1 cellular context compared by ENCODE assay signal in the genomic region with DNA sequence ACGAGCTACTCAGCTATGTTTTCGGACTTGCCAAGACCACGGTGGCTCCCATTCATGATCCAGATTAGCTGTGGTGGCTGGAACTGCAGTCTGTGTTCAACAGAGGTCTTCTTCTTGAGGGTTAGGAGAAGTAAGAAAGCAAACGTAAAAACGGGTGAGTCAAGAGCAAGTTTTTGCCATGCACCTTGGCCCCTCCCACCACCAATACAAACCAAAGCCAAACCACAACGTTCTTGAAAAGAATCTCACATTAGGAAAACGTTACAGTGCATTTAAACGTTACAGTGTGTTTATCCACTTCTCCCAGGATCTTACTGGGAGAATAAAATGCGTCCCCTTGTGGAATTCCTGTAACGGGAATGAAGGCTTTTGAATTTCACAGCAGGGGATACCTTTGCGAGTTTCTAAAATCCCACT.
TF ChIP-seq lines count a peak whose summit lies in the region.

No MANE protein-coding gene starts in this region.

TF ChIP-seq in GM12878, 131 proteins besides CTCF, POLR2A, EP300 and RAD21 (continued from another document):
- TF ChIP-seq, protein P1, sequence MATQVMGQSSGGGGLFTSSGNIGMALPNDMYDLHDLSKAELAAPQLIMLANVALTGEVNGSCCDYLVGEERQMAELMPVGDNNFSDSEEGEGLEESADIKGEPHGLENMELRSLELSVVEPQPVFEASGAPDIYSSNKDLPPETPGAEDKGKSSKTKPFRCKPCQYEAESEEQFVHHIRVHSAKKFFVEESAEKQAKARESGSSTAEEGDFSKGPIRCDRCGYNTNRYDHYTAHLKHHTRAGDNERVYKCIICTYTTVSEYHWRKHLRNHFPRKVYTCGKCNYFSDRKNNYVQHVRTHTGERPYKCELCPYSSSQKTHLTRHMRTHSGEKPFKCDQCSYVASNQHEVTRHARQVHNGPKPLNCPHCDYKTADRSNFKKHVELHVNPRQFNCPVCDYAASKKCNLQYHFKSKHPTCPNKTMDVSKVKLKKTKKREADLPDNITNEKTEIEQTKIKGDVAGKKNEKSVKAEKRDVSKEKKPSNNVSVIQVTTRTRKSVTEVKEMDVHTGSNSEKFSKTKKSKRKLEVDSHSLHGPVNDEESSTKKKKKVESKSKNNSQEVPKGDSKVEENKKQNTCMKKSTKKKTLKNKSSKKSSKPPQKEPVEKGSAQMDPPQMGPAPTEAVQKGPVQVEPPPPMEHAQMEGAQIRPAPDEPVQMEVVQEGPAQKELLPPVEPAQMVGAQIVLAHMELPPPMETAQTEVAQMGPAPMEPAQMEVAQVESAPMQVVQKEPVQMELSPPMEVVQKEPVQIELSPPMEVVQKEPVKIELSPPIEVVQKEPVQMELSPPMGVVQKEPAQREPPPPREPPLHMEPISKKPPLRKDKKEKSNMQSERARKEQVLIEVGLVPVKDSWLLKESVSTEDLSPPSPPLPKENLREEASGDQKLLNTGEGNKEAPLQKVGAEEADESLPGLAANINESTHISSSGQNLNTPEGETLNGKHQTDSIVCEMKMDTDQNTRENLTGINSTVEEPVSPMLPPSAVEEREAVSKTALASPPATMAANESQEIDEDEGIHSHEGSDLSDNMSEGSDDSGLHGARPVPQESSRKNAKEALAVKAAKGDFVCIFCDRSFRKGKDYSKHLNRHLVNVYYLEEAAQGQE (IDR thresholded peaks at IDR 0.05; ENCODE audit: low read depth, low read length), result no peak
- TF ChIP-seq PAX5 (IDR thresholded peaks at IDR 0.05; ENCODE audit: borderline replicate concordance, low read depth, low read length) (no peak), RUNX3 (IDR thresholded peaks at IDR 0.05; ENCODE audit: low read length) (peak; percentile 57)
